In genomic region chr16:47561286-47561685, GRCh38 we compare ENCODE assay signal across 22 cellular contexts.
DNase-seq lines count a peak whose midpoint lies in the region; ATAC-seq and TF ChIP-seq lines count a peak whose summit lies in the region.
"Had no signal": no experiment of that assay in that cellular context is flagged by ENCODE, and none has a peak within 500 bp of the region (broad histone marks: within the 10 kb centered on the region; RNA-seq: fewer than 3 reads in every experiment).

No MANE protein-coding gene starts in this region.

- no peak overlapping the region for H3K4me3 Mint-ChIP-seq in natural killer cell
- no peak overlapping the region for H3K4me3 Mint-ChIP-seq in natural killer cell treated with Interleukin-12 subunit alpha and Interleukin-12 subunit beta and Interleukin-15 and Interleukin-18, amount 100 ng/mL, for 72 hours
- H3K4me3 Mint-ChIP-seq: B cell; CD4-positive, alpha-beta T cell; CD8-positive, alpha-beta T cell had no signal

- intact Hi-C loops in natural killer cell (cut with micrococcal nuclease) (no loop called here), lower lobe of right lung (cut with DNase I) (no loop called here)

- in situ Hi-C loops in SK-MEL-5 (cut with HindIII; ENCODE audit: low pct_unique_long_range_greater_than_20kb, low sequenced_read_pairs), result no loop called here
- in situ Hi-C loops in G401 (cut with HindIII; ENCODE audit: low sequenced_read_pairs), result no loop called here

- no peaks in the 10 kb centered on the region for H3K27me3 Mint-ChIP-seq in natural killer cell (ENCODE audit: low read depth in 2 of 2)
- H3K27me3 Mint-ChIP-seq in natural killer cell treated with Interleukin-12 subunit alpha and Interleukin-12 subunit beta and Interleukin-15 and Interleukin-18, amount 100 ng/mL, for 72 hours, result no peaks in the 10 kb centered on the region
- H3K27me3 Mint-ChIP-seq: B cell; CD4-positive, alpha-beta T cell had no signal

- H3K4me1 ChIP-seq in lower lobe of right lung, result peaks cover 11% of the 10 kb centered on the region

- H3K9me3 ChIP-seq in lower lobe of right lung, result no peaks in the 10 kb centered on the region
- H3K9me3 ChIP-seq: A549 had no signal

- ATAC-seq in natural killer cell, result no peak
- no peak for ATAC-seq in natural killer cell treated with Interleukin-12 subunit alpha and Interleukin-12 subunit beta and Interleukin-15 and Interleukin-18, amount 100 ng/mL, for 72 hours
- ATAC-seq in lower lobe of right lung, result no peak
- ATAC-seq: A549; CD8-positive, alpha-beta T cell had no signal

- DNase-seq in natural killer cell (no peak), SK-MEL-5 (ENCODE audit: low read depth, low spot score) (peak; percentile 90), foreskin melanocyte (peak; percentile 91), lower lobe of right lung (no peak), G401 (ENCODE audit: low spot score) (no peak)
- DNase-seq in natural killer cell treated with Interleukin-12 subunit alpha and Interleukin-12 subunit beta and Interleukin-15 and Interleukin-18, amount 100 ng/mL, for 72 hours (ENCODE audit: low spot score), result no peak
- DNase-seq: AML-193; CD4-positive, alpha-beta T cell; CD8-positive, alpha-beta T cell; COR-L47; DMS 273 treated with DMSO at 0.1 percent for 48 hours; DMS153; DMS53; DMS79; DND-41; EL; GF-D8 had no signal

- peak overlapping the region; percentile 58 for H3K27ac Mint-ChIP-seq in natural killer cell
- H3K27ac Mint-ChIP-seq in natural killer cell treated with Interleukin-12 subunit alpha and Interleukin-12 subunit beta and Interleukin-15 and Interleukin-18, amount 100 ng/mL, for 72 hours, result no peak overlapping the region
- H3K27ac Mint-ChIP-seq: B cell; CD4-positive, alpha-beta T cell; CD8-positive, alpha-beta T cell had no signal

- no peak overlapping the region for H3K27ac ChIP-seq in lower lobe of right lung
- H3K27ac ChIP-seq: 22Rv1, A549, C4-2B had no signal

- TF ChIP-seq CTCF in natural killer cell (IDR thresholded peaks at IDR 0.05) (no peak), lower lobe of right lung (IDR thresholded peaks at IDR 0.05) (no peak)

- peaks cover 2 to 5% of the 10 kb centered on the region in 2 donors for H3K9me3 Mint-ChIP-seq in natural killer cell
- H3K9me3 Mint-ChIP-seq in natural killer cell treated with Interleukin-12 subunit alpha and Interleukin-12 subunit beta and Interleukin-15 and Interleukin-18, amount 100 ng/mL, for 72 hours, result peaks cover 9% of the 10 kb centered on the region

- H3K4me3 ChIP-seq in lower lobe of right lung, result no peak overlapping the region
- H3K4me3 ChIP-seq: A549; BLaER1 treated with 17β-estradiol and CSF1 and Interleukin-3, amounts not matched to agents 10 nM and 100 nM had no signal

- peaks cover 23 to 34% of the 10 kb centered on the region in 2 donors for H3K4me1 Mint-ChIP-seq in natural killer cell
- peaks cover 14 to 30% of the 10 kb centered on the region in 2 donors for H3K4me1 Mint-ChIP-seq in natural killer cell treated with Interleukin-12 subunit alpha and Interleukin-12 subunit beta and Interleukin-15 and Interleukin-18, amount 100 ng/mL, for 72 hours (ENCODE audit: low read depth in 2 of 2)

- H3K36me3 ChIP-seq in lower lobe of right lung, result no peaks in the 10 kb centered on the region

- H3K36me3 Mint-ChIP-seq in natural killer cell, result peaks cover 5% of the 10 kb centered on the region
- H3K36me3 Mint-ChIP-seq in natural killer cell treated with Interleukin-12 subunit alpha and Interleukin-12 subunit beta and Interleukin-15 and Interleukin-18, amount 100 ng/mL, for 72 hours, result peaks cover 24% of the 10 kb centered on the region

- no peaks in the 10 kb centered on the region for H3K27me3 ChIP-seq in lower lobe of right lung (ENCODE audit: low read depth)
- H3K27me3 ChIP-seq: BLaER1 treated with 17β-estradiol and CSF1 and Interleukin-3, amounts not matched to agents 10 nM and 100 nM had no signal

Comparison
In these comparisons a context has a peak if more than half of its experiments do, and no peak if none do; other contexts are left out.
1. H3K27ac Mint-ChIP-seq: peak in natural killer cell (2 of 2); none in natural killer cell treated with Interleukin-12 subunit alpha and Interleukin-12 subunit beta and Interleukin-15 and Interleukin-18, amount 100 ng/mL, for 72 hours (0 of 2).
2. DNase-seq: peak in SK-MEL-5 (single experiment) and foreskin melanocyte (single experiment); none in natural killer cell (single experiment), natural killer cell treated with Interleukin-12 subunit alpha and Interleukin-12 subunit beta and Interleukin-15 and Interleukin-18, amount 100 ng/mL, for 72 hours (single experiment), lower lobe of right lung (single experiment) and G401 (single experiment).